Comparison of ENCODE assay signal across 2 cellular contexts in the genomic region with DNA sequence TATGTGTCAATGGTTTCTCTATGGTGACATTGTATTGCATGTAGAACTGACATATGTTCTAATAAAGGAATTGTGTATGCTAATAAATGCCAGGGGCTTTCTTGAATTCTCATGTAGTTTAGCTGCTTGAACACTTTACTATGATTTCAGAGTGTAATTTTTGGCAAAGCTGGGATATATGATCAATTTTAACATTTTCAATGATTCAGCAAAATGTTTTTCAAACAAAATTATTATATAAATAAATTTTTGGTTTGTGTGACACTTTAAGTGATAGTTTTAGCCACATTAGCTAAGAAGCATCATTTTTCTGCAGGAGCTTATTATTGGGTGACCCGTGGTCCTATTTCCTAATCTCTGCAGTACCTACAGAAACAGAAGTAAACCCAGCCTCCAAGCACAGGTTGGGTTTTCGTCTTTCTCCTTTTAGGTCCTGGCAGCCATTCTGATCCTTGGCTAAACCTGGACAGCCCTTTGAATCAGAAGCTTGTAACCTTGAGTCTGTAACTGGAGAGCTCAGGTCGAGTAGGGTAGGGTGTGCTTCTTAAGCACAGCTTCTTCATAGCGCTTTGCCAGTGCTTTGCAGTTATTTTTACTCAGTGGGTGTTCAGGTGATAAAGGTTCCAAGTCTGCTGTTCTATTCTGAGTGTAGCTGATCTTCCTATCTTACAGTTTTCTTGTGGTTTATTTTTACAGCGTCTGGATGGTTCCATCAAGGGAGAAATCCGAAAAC.
TF ChIP-seq lines count a peak whose summit lies in the region.

No MANE protein-coding gene starts in this region.

TF ChIP-seq in K562, 482 proteins besides CTCF, POLR2A, EP300 and RAD21 (continued from another document):
- TF ChIP-seq MAFG (tag; conservative IDR thresholded peaks at IDR 0.05) (peak; percentile 39), HNRNPL (IDR thresholded peaks at IDR 0.05; ENCODE audit: low read depth, low read length) (no peak), ZNF699 (CRISPR knock-in tag; IDR thresholded peaks at IDR 0.05; ENCODE audit: insufficient replicate concordance) (no peak), ILK (tag; IDR thresholded peaks at IDR 0.05; ENCODE audit: borderline replicate concordance, low read depth) (no peak), NR2F6 (CRISPR knock-in tag; IDR thresholded peaks at IDR 0.05) (no peak), MTA1 (IDR thresholded peaks at IDR 0.05; ENCODE audit: borderline replicate concordance) (no peak), C11orf30 (IDR thresholded peaks at IDR 0.05; ENCODE audit: low read depth) (peak; percentile 58), POLR2B (IDR thresholded peaks at IDR 0.05; ENCODE audit: low read depth, partially characterized antibody) (no peak), GABPB2 (CRISPR knock-in tag; conservative IDR thresholded peaks at IDR 0.05) (no peak), CBFA2T3 (IDR thresholded peaks at IDR 0.05) (no peak), LEF1 (IDR thresholded peaks at IDR 0.05) (no peak), ZNF316 (IDR thresholded peaks at IDR 0.05) (peak; percentile 67), MAFF (IDR thresholded peaks at IDR 0.05; ENCODE audit: low read length) (peak; percentile 32; the same call in 1 of the 2 replicates), SP1 (CRISPR knock-in tag; IDR thresholded peaks at IDR 0.05) (no peak)
- TF ChIP-seq, protein P1, sequence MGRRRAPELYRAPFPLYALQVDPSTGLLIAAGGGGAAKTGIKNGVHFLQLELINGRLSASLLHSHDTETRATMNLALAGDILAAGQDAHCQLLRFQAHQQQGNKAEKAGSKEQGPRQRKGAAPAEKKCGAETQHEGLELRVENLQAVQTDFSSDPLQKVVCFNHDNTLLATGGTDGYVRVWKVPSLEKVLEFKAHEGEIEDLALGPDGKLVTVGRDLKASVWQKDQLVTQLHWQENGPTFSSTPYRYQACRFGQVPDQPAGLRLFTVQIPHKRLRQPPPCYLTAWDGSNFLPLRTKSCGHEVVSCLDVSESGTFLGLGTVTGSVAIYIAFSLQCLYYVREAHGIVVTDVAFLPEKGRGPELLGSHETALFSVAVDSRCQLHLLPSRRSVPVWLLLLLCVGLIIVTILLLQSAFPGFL (CRISPR knock-in tag; IDR thresholded peaks at IDR 0.05) = no peak

TF ChIP-seq in HEK293T, 16 proteins besides CTCF, POLR2A, EP300 and RAD21 (continued from another document):
- TF ChIP-seq L3MBTL2 (conservative IDR thresholded peaks at IDR 0.05) (no peak), LEF1 (IDR thresholded peaks at IDR 0.05; ENCODE audit: borderline replicate concordance) (no peak), SUZ12 (IDR thresholded peaks at IDR 0.05) (no peak), FOXM1 (IDR thresholded peaks at IDR 0.05; ENCODE audit: borderline replicate concordance) (no peak), ELF4 (IDR thresholded peaks at IDR 0.05) (no peak), ZNF384 (IDR thresholded peaks at IDR 0.05) (no peak), CTBP1 (IDR thresholded peaks at IDR 0.05; ENCODE audit: borderline replicate concordance) (no peak), SP1 (IDR thresholded peaks at IDR 0.05) (no peak), BHLHE40 (IDR thresholded peaks at IDR 0.05; ENCODE audit: borderline replicate concordance) (no peak), FOXA1 (IDR thresholded peaks at IDR 0.05) (no peak), HDGF (IDR thresholded peaks at IDR 0.05; ENCODE audit: borderline replicate concordance) (no peak), ARNT (IDR thresholded peaks at IDR 0.05) (no peak), NFRKB (IDR thresholded peaks at IDR 0.05) (no peak)
- TF ChIP-seq, protein P2, sequence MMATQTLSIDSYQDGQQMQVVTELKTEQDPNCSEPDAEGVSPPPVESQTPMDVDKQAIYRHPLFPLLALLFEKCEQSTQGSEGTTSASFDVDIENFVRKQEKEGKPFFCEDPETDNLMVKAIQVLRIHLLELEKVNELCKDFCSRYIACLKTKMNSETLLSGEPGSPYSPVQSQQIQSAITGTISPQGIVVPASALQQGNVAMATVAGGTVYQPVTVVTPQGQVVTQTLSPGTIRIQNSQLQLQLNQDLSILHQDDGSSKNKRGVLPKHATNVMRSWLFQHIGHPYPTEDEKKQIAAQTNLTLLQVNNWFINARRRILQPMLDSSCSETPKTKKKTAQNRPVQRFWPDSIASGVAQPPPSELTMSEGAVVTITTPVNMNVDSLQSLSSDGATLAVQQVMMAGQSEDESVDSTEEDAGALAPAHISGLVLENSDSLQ (IDR thresholded peaks at IDR 0.05) = no peak
